Comparison of ENCODE assay signal across 15 cellular contexts in genomic region chrX:68931345-68931744, GRCh38.
"Had no signal": no experiment of that assay in that cellular context is flagged by ENCODE, and none has a peak within 500 bp of the region (broad histone marks: within the 10 kb centered on the region; RNA-seq: fewer than 3 reads in every experiment).

No MANE protein-coding gene starts in this region.

- H3K4me3 Mint-ChIP-seq: memory B cell; naive thymus-derived CD8-positive, alpha-beta T cell; stimulated activated naive CD8-positive, alpha-beta T cell treated with anti-CD3 and anti-CD28 coated beads, Interleukin-15, Interleukin-2, amounts not matched to agents 100 ng/mL and 50 ng/mL, for 24 hours had no signal

- H3K27ac Mint-ChIP-seq: memory B cell; stimulated activated naive CD8-positive, alpha-beta T cell treated with anti-CD3 and anti-CD28 coated beads, Interleukin-15, Interleukin-2, amounts not matched to agents 100 ng/mL and 50 ng/mL, for 24 hours had no signal

- H3K27ac ChIP-seq: esophagus squamous epithelium, neutrophil had no signal

- H3K4me2 ChIP-seq: SK-N-SH, smooth muscle cell had no signal

- H3K4me1 ChIP-seq: esophagus squamous epithelium had no signal

- H3K36me3 ChIP-seq: esophagus squamous epithelium, neutrophil had no signal

- DNase-seq: activated CD4-positive, alpha-beta T cell treated with anti-CD3 and anti-CD28 coated beads, Interleukin-2, amount 50 U/mL, for 4 hours; activated CD4-positive, CD25-positive, alpha-beta regulatory T cell treated with anti-CD3 and anti-CD28 coated beads, Interleukin-2, amount 50 U/mL, for 72 hours; activated naive CD4-positive, alpha-beta T cell treated with anti-CD3 and anti-CD28 coated beads, Interleukin-2, amount 50 U/mL, for 16 hours; activated T-cell treated with anti-CD3 and anti-CD28 coated beads, Interleukin-2, amount 50 U/mL, for 1 hour; caudate nucleus; esophagus squamous epithelium; left cardiac atrium; naive thymus-derived CD8-positive, alpha-beta T cell; SK-N-SH; T-helper 1 cell; T1000 had no signal

- H3K9ac ChIP-seq: SK-N-SH had no signal

- H3K9me3 ChIP-seq: esophagus squamous epithelium, neutrophil, SK-N-SH had no signal

- H3K27me3 ChIP-seq: esophagus squamous epithelium, neutrophil had no signal

- H3K36me3 Mint-ChIP-seq: memory B cell; naive thymus-derived CD8-positive, alpha-beta T cell had no signal

- H3K4me3 ChIP-seq: esophagus squamous epithelium, smooth muscle cell had no signal

- H3K27me3 Mint-ChIP-seq: naive thymus-derived CD8-positive, alpha-beta T cell; stimulated activated naive CD8-positive, alpha-beta T cell treated with anti-CD3 and anti-CD28 coated beads, Interleukin-15, Interleukin-2, amounts not matched to agents 100 ng/mL and 50 ng/mL, for 24 hours had no signal

- H3K9me3 Mint-ChIP-seq: memory B cell; stimulated activated naive CD8-positive, alpha-beta T cell treated with anti-CD3 and anti-CD28 coated beads, Interleukin-15, Interleukin-2, amounts not matched to agents 100 ng/mL and 50 ng/mL, for 24 hours had no signal

- ATAC-seq: naive thymus-derived CD8-positive, alpha-beta T cell had no signal
